Comparison of ENCODE assay signal across 17 cellular contexts in the genomic region with DNA sequence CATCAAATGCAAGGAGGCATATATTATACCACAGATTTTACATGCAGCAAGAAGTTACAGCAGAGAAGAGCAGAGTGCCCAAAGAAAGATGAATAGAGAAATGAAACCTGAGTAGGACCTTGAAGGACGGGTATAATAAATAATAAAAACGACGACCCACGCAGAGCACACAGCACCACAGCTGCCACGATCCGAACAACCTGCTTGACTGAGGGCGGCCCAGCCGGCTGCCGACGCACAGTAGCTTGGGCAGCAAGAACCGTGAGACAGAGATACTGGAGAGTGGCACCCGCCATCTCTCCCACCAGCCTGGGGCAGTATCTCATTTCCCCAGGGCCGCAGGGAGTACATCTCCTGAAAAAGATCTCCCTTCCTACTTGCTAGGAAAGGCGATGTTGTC.
"Had no signal": no experiment of that assay in that cellular context is flagged by ENCODE, and none has a peak within 500 bp of the region (broad histone marks: within the 10 kb centered on the region; RNA-seq: fewer than 3 reads in every experiment).

No MANE protein-coding gene starts in this region.

- DNase-seq: activated CD4-positive, alpha-beta T cell treated with anti-CD3 and anti-CD28 coated beads, Interleukin-2, amount 50 U/mL, for 48 hours; activated CD4-positive, CD25-positive, alpha-beta regulatory T cell treated with anti-CD3 and anti-CD28 coated beads, Interleukin-2, amount 50 U/mL, for 72 hours; activated CD8-positive, alpha-beta memory T cell treated with anti-CD3 and anti-CD28 coated beads, Interleukin-2, amount 10 ng/mL, durations not matched to agents 7 days and 5 days; activated T-cell treated with anti-CD3 and anti-CD28 coated beads, Interleukin-2, amount 50 U/mL, for 4 hours; colonic mucosa; effector CD8-positive, alpha-beta T cell; heart left ventricle; pancreas; stimulated activated CD4-positive, alpha-beta T cell treated with anti-CD3 and anti-CD28 coated beads, Interleukin-15, amount 100 ng/mL, for 24 hours; stimulated activated CD4-positive, alpha-beta T cell treated with anti-CD3 and anti-CD28 coated beads, Interleukin-4, amount 100 ng/mL, for 24 hours; stomach; thyroid gland; uterus had no signal

- H3K4me3 ChIP-seq: cardiac muscle cell, colonic mucosa, heart left ventricle, pancreas, stomach, thyroid gland, uterus had no signal

- H3K4me1 ChIP-seq: uterus had no signal

- H3K27me3 Mint-ChIP-seq: activated CD8-positive, alpha-beta memory T cell treated with anti-CD3 and anti-CD28 coated beads, Interleukin-2, amount 10 ng/mL, durations not matched to agents 7 days and 5 days had no signal

- H3K36me3 ChIP-seq: cardiac muscle cell, colonic mucosa, pancreas, thyroid gland, uterus had no signal

- H3K9me3 Mint-ChIP-seq: activated T-cell treated with anti-CD3 and anti-CD28 coated beads, Interleukin-2, amount 50 U/mL, for 4 hours; neural crest cell; T-helper 1 cell treated with Interleukin-12 subunit alpha and Interleukin-12 subunit beta and Interleukin-4 antibody, amounts not matched to agents 30 μg/mL and 1 μg/mL, for 36 hours had no signal

- ATAC-seq: activated CD8-positive, alpha-beta memory T cell treated with anti-CD3 and anti-CD28 coated beads, Interleukin-2, amount 10 ng/mL, durations not matched to agents 7 days and 5 days; activated T-cell treated with anti-CD3 and anti-CD28 coated beads, Interleukin-2, amount 50 U/mL, for 4 hours; heart left ventricle; left lobe of liver; pancreas had no signal

- H3K9me3 ChIP-seq: colonic mucosa, heart left ventricle, pancreas, stomach, thyroid gland, uterus had no signal

- H3K27me3 ChIP-seq: cardiac muscle cell, colonic mucosa, heart left ventricle, pancreas, stomach, thyroid gland, uterus had no signal

- H3K4me3 Mint-ChIP-seq: activated CD8-positive, alpha-beta memory T cell treated with anti-CD3 and anti-CD28 coated beads, Interleukin-2, amount 10 ng/mL, durations not matched to agents 7 days and 5 days; activated T-cell treated with anti-CD3 and anti-CD28 coated beads, Interleukin-2, amount 50 U/mL, for 4 hours; neural crest cell; T-helper 1 cell treated with Interleukin-12 subunit alpha and Interleukin-12 subunit beta and Interleukin-4 antibody, amounts not matched to agents 30 μg/mL and 1 μg/mL, for 36 hours had no signal

- H3K27ac ChIP-seq: cardiac muscle cell, colonic mucosa, pancreas, stomach, thyroid gland, uterus had no signal

- H3K27ac Mint-ChIP-seq: T-helper 1 cell treated with Interleukin-12 subunit alpha and Interleukin-12 subunit beta and Interleukin-4 antibody, amounts not matched to agents 30 μg/mL and 1 μg/mL, for 36 hours had no signal
